20 cellular contexts compared by ENCODE assay signal in genomic region chr10:1552415-1552814, GRCh38.
A peak's percentile ranks its signal among the peaks of the same experiment; 100 is the strongest.
DNase-seq lines count a peak whose midpoint lies in the region; ATAC-seq lines count a peak whose summit lies in the region.
"Had no signal": no experiment of that assay in that cellular context is flagged by ENCODE, and none has a peak within 500 bp of the region (broad histone marks: within the 10 kb centered on the region; RNA-seq: fewer than 3 reads in every experiment).

No MANE protein-coding gene starts in this region.

- H4K20me1 ChIP-seq in BLaER1 treated with 17β-estradiol and CSF1 and Interleukin-3, amounts not matched to agents 10 nM and 100 nM: peaks cover 0 to 4% (median 0%) of the 10 kb centered on the region in 11 experiments; a peak in 1 of 22 replicates

- intact Hi-C loops in left cardiac atrium (cut with DNase I) (no loop called here), posterior vena cava (cut with DNase I) (no loop called here)

- H3K27ac Mint-ChIP-seq in activated CD8-positive, alpha-beta memory T cell treated with anti-CD3 and anti-CD28 coated beads, Interleukin-2, amount 10 ng/mL, durations not matched to agents 7 days and 5 days: no peak overlapping the region
- H3K27ac Mint-ChIP-seq: B cell; CD4-positive, alpha-beta memory T cell; HFFc6 had no signal

- peaks cover 0 to 88% (median 53%) of the 10 kb centered on the region in 10 experiments; a peak in 16 of 20 replicates for H3K4me1 ChIP-seq in BLaER1 treated with 17β-estradiol and CSF1 and Interleukin-3, amounts not matched to agents 10 nM and 100 nM
- H3K4me1 ChIP-seq: Peyer's patch had no signal

- peaks cover 7% of the 10 kb centered on the region for H3K4me1 Mint-ChIP-seq in activated CD8-positive, alpha-beta memory T cell treated with anti-CD3 and anti-CD28 coated beads, Interleukin-2, amount 10 ng/mL, durations not matched to agents 7 days and 5 days

- no peaks in the 10 kb centered on the region for H3K9me3 Mint-ChIP-seq in activated CD8-positive, alpha-beta memory T cell treated with anti-CD3 and anti-CD28 coated beads, Interleukin-2, amount 10 ng/mL, durations not matched to agents 7 days and 5 days (ENCODE audit: low read depth)

- peak; percentile 54 for DNase-seq in NCI-H748 (lab: John Stamatoyannopoulos, UW; ENCODE audit: unreplicated experiment)
- DNase-seq in NCI-H748 treated with DMSO at 0.1 percent for 48 hours (lab: John Stamatoyannopoulos, UW): no peak
- DNase-seq in left cardiac atrium: no peak
- peak; percentile 40 for DNase-seq in posterior vena cava (ENCODE audit: low spot score)
- DNase-seq in activated CD8-positive, alpha-beta memory T cell treated with anti-CD3 and anti-CD28 coated beads, Interleukin-2, amount 10 ng/mL, durations not matched to agents 7 days and 5 days: no peak
- DNase-seq in activated CD4-positive, alpha-beta T cell treated with anti-CD3 and anti-CD28 coated beads, Interleukin-2, amount 50 U/mL, for 4 hours: no peak
- no peak for DNase-seq in NCI-H774 (lab: John Stamatoyannopoulos, UW)
- DNase-seq: 8988T; CD4-positive, alpha-beta memory T cell; GF-D8; HFFc6; NCI-H1436; NCI-H1930; NCI-H524 treated with DMSO at 0.1 percent for 48 hours; NK-92 treated with Interleukin-12 subunit alpha and Interleukin-12 subunit beta, amount 100 ng/mL, for 24 hours had no signal

- H3K36me3 Mint-ChIP-seq in activated CD8-positive, alpha-beta memory T cell treated with anti-CD3 and anti-CD28 coated beads, Interleukin-2, amount 10 ng/mL, durations not matched to agents 7 days and 5 days: no peaks in the 10 kb centered on the region
- H3K36me3 Mint-ChIP-seq: CD4-positive, alpha-beta memory T cell had no signal

- no peak overlapping the region for H3K27ac ChIP-seq in BLaER1 treated with 17β-estradiol and CSF1 and Interleukin-3, amounts not matched to agents 10 nM and 100 nM
- H3K27ac ChIP-seq: HL-60, KMS-11, Peyer's patch had no signal

- CTCF ChIA-PET in activated CD8-positive, alpha-beta memory T cell treated with anti-CD3 and anti-CD28 coated beads, Interleukin-2, amount 10 ng/mL, durations not matched to agents 7 days and 5 days (lab: Charles Lee): no interaction called here

- peak overlapping the region in 8 of 11 experiments; percentile 12 to 77 (median 69); a peak in 13 of 22 replicates for H3K4me2 ChIP-seq in BLaER1 treated with 17β-estradiol and CSF1 and Interleukin-3, amounts not matched to agents 10 nM and 100 nM
- H3K4me2 ChIP-seq: KMS-11 had no signal

- H3K4me3 ChIP-seq in BLaER1 treated with 17β-estradiol and CSF1 and Interleukin-3, amounts not matched to agents 10 nM and 100 nM: no peak overlapping the region
- H3K4me3 ChIP-seq: Peyer's patch had no signal

- peaks cover 5 to 13% (median 7%) of the 10 kb centered on the region in 11 experiments; a peak in 15 of 22 replicates for H3K9me3 ChIP-seq in BLaER1 treated with 17β-estradiol and CSF1 and Interleukin-3, amounts not matched to agents 10 nM and 100 nM (replicated peaks in 1 of 11)
- H3K9me3 ChIP-seq: Peyer's patch had no signal

- no peak overlapping the region for H3K4me3 Mint-ChIP-seq in activated CD8-positive, alpha-beta memory T cell treated with anti-CD3 and anti-CD28 coated beads, Interleukin-2, amount 10 ng/mL, durations not matched to agents 7 days and 5 days
- H3K4me3 Mint-ChIP-seq: B cell; CD4-positive, alpha-beta memory T cell; HFFc6 had no signal

- H3K36me3 ChIP-seq in BLaER1 treated with 17β-estradiol and CSF1 and Interleukin-3, amounts not matched to agents 10 nM and 100 nM: no peaks in the 10 kb centered on the region
- H3K36me3 ChIP-seq: Peyer's patch had no signal

- ATAC-seq in left cardiac atrium: peak; percentile 19 to 24
- ATAC-seq in activated CD8-positive, alpha-beta memory T cell treated with anti-CD3 and anti-CD28 coated beads, Interleukin-2, amount 10 ng/mL, durations not matched to agents 7 days and 5 days: no peak

- H3K27me3 Mint-ChIP-seq in activated CD8-positive, alpha-beta memory T cell treated with anti-CD3 and anti-CD28 coated beads, Interleukin-2, amount 10 ng/mL, durations not matched to agents 7 days and 5 days: no peaks in the 10 kb centered on the region

- no peak overlapping the region for H3K9ac ChIP-seq in BLaER1 treated with 17β-estradiol and CSF1 and Interleukin-3, amounts not matched to agents 10 nM and 100 nM
- H3K9ac ChIP-seq: KMS-11 had no signal

- no peaks in the 10 kb centered on the region for H3K27me3 ChIP-seq in BLaER1 treated with 17β-estradiol and CSF1 and Interleukin-3, amounts not matched to agents 10 nM and 100 nM
- H3K27me3 ChIP-seq: Peyer's patch had no signal

Comparison
In these comparisons a context has a peak if more than half of its experiments do, and no peak if none do; other contexts are left out.
1. DNase-seq: peak in NCI-H748 (single experiment) and posterior vena cava (single experiment); none in NCI-H748 treated with DMSO at 0.1 percent for 48 hours (single experiment), left cardiac atrium (single experiment), activated CD8-positive, alpha-beta memory T cell treated with anti-CD3 and anti-CD28 coated beads, Interleukin-2, amount 10 ng/mL, durations not matched to agents 7 days and 5 days (single experiment), activated CD4-positive, alpha-beta T cell treated with anti-CD3 and anti-CD28 coated beads, Interleukin-2, amount 50 U/mL, for 4 hours (0 of 2) and NCI-H774 (single experiment).